In the genomic region with DNA sequence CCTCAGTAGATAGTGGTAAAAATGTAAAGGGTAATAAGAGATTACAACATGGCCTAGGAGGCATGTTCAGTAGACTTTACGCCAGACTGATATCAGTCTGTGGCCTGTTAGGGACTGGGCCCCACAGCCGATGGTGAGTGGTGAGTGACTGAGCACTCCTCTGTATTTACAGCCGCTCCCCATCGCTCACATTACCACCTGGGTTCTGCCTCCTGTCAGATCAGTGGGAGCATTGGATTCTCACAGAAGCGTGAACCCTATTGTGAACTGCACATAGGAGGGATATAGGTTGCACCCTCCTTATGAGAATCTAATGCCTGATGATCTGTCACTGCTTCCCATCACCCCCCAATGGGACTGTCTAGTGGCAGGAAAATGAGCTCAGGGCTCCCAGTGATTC, we compare ENCODE assay signal across 9 cellular contexts. TPM values are rescaled to one million over a fixed set of nuclear protein-coding genes. Genes with fewer than 3 reads are reported as not detected.
"Had no signal": no experiment of that assay in that cellular context is flagged by ENCODE, and none has a peak within 500 bp of the region (broad histone marks: within the 10 kb centered on the region; RNA-seq: fewer than 3 reads in every experiment).

No MANE protein-coding gene starts in this region.

- H3K4me2 ChIP-seq: KMS-11 had no signal

- H3K9ac ChIP-seq: KMS-11 had no signal

- DNase-seq: IMR-90, KBM-7, KG1 had no signal

- H3K27ac ChIP-seq: HL-60, KMS-11 had no signal

- H3K4me3 ChIP-seq: K562 had no signal

RNA-seq across cellular contexts. Expression of a gene that starts 17.9 kb away (rescaled TPM):
- total RNA-seq: IMR-90 had no signal

RNA-seq across cellular contexts. Expression of a gene that starts 22.4 kb away (rescaled TPM):
- total RNA-seq: HepG2, HT-29, HT1080, IMR-90 had no signal

RNA-seq across cellular contexts. Expression of a gene that starts 45.0 kb away (rescaled TPM):
- total RNA-seq: HepG2, HT-29, HT1080, IMR-90 had no signal

RNA-seq across cellular contexts. Expression of a gene that starts 55.0 kb away (rescaled TPM):
- total RNA-seq: HepG2, HT-29, IMR-90 had no signal
